ENCODE assay signal across 30 cellular contexts in the genomic region with DNA sequence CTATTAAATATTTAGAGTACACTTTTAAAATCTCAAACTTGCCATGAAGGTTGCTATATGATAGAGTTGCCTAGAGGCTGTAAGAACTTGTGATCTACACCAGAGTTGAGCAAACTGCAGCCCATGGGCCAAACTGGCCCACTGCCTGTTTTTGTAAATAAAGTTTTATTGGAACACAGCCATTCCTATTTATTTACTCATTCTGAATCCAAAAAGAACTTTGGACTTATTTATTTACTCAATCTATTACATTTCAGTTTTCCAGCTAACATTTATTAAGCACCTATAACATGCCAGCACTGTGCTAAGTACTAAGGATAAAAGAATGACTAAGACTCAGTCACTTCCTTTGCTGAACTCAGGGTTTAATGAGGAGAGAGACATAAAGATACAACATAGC.
DNase-seq lines count a peak whose midpoint lies in the region; ATAC-seq, FAIRE-seq and TF ChIP-seq lines count a peak whose summit lies in the region.
"Had no signal": no experiment of that assay in that cellular context is flagged by ENCODE, and none has a peak within 500 bp of the region (broad histone marks: within the 10 kb centered on the region; RNA-seq: fewer than 3 reads in every experiment).

No MANE protein-coding gene starts in this region.

- 0 out of 3 replicates have a peak, but pooled peaks cover 5% of the 10 kb centered on the region for H3K4me1 ChIP-seq in A549
- H3K4me1 ChIP-seq in effector memory CD4-positive, alpha-beta T cell (ENCODE audit: control insufficient read depth, insufficient read depth, low read length, poor library complexity, severe bottlenecking): no peaks in the 10 kb centered on the region
- no peaks in the 10 kb centered on the region for H3K4me1 ChIP-seq in vagina
- H3K4me1 ChIP-seq: HAP-1 had no signal

- TF ChIP-seq CTCF in A549 (IDR thresholded peaks at IDR 0.05): no peak
- TF ChIP-seq CTCF in VCaP (conservative IDR thresholded peaks at IDR 0.05): no peak
- TF ChIP-seq CTCF in vagina (IDR thresholded peaks at IDR 0.05): no peak

- DNase-seq in A549 (ENCODE audit: low read depth in 1 of 2, low spot score in 1 of 2): peak in 1 of 2 experiments; percentile 19
- peak; percentile 9 for DNase-seq in M059J (ENCODE audit: low read depth)
- peak; percentile 13 for DNase-seq in iris pigment epithelial cell (ENCODE audit: low read depth)
- DNase-seq in effector memory CD4-positive, alpha-beta T cell: no peak
- no peak for DNase-seq in vagina (ENCODE audit: extremely low spot score in 2 of 2)
- DNase-seq in effector memory CD8-positive, alpha-beta T cell: no peak
- no peak for DNase-seq in putamen (ENCODE audit: low spot score)
- DNase-seq: ACHN; Caco-2; CD4-positive, alpha-beta memory T cell; DMS 273 treated with DMSO at 0.1 percent for 48 hours; Karpas-422; MM.1S; NCI-H1048; NCI-H1417 treated with DMSO at 0.1 percent for 48 hours; NCI-H187 treated with DMSO at 0.1 percent for 48 hours; NCI-H2107; NCI-H446 treated with DMSO at 0.1 percent for 48 hours; NCI-H526 treated with DMSO at 0.1 percent for 48 hours; OCI-M1; RPMI8226; SHP77 treated with DMSO at 0.1 percent for 48 hours had no signal

- H3K4me3 Mint-ChIP-seq in effector memory CD8-positive, alpha-beta T cell: no peak overlapping the region
- H3K4me3 Mint-ChIP-seq: CD4-positive, alpha-beta memory T cell; GM23338; IgD-negative memory B cell had no signal

- H3K9me3 ChIP-seq in A549 (no peaks in the 10 kb centered on the region), vagina (no peaks in the 10 kb centered on the region)
- no peaks in the 10 kb centered on the region for H3K9me3 ChIP-seq in effector memory CD4-positive, alpha-beta T cell (ENCODE audit: control insufficient read depth, low read length)
- H3K9me3 ChIP-seq: Caco-2, HAP-1 had no signal

- H3K27ac ChIP-seq in A549: no peak overlapping the region
- peak overlapping the region; percentile 23 for H3K27ac ChIP-seq in VCaP
- no peak overlapping the region for H3K27ac ChIP-seq in effector memory CD4-positive, alpha-beta T cell (ENCODE audit: insufficient read depth, low read length, poor library complexity, severe bottlenecking)
- no peak overlapping the region for H3K27ac ChIP-seq in vagina
- H3K27ac ChIP-seq: BLaER1 treated with 17β-estradiol and CSF1 and Interleukin-3, amounts not matched to agents 10 nM and 100 nM; SK-N-MC had no signal

- H3K27me3 Mint-ChIP-seq in effector memory CD8-positive, alpha-beta T cell: no peaks in the 10 kb centered on the region
- H3K27me3 Mint-ChIP-seq: CD4-positive, alpha-beta memory T cell; IgD-negative memory B cell had no signal

- H3K4me1 Mint-ChIP-seq in effector memory CD8-positive, alpha-beta T cell (ENCODE audit: low read depth in 2 of 2): no peaks in the 10 kb centered on the region
- H3K4me1 Mint-ChIP-seq: CD4-positive, alpha-beta memory T cell; IgD-negative memory B cell had no signal

- CTCF ChIA-PET in A549 (lab: Yijun Ruan, JAX): no interaction called here

- TF ChIP-seq RAD21 in A549 (conservative IDR thresholded peaks at IDR 0.05 in 1 of 2, IDR thresholded peaks at IDR 0.05 in 1 of 2): no peak

- no peak for FAIRE-seq in A549 (lab: Jason Lieb, UNC)
- FAIRE-seq: G401.6, GM12892 had no signal

- intact Hi-C loops in vagina (cut with DNase I): no loop called here

- no peak for TF ChIP-seq EP300 in A549 (IDR thresholded peaks at IDR 0.05)

- TF ChIP-seq POLR2A in A549 (IDR thresholded peaks at IDR 0.05; ENCODE audit: low read length) (no peak), vagina (IDR thresholded peaks at IDR 0.05) (no peak)

- H3K27ac Mint-ChIP-seq in effector memory CD8-positive, alpha-beta T cell: no peak overlapping the region
- H3K27ac Mint-ChIP-seq: CD4-positive, alpha-beta memory T cell; GM23338; IgD-negative memory B cell had no signal

- no peaks in the 10 kb centered on the region for H3K27me3 ChIP-seq in effector memory CD4-positive, alpha-beta T cell (replicated peaks; ENCODE audit: control insufficient read depth, insufficient read depth, low read length, poor library complexity, severe bottlenecking)
- no peaks in the 10 kb centered on the region for H3K27me3 ChIP-seq in vagina
- H3K27me3 ChIP-seq: BLaER1 treated with 17β-estradiol and CSF1 and Interleukin-3, amounts not matched to agents 10 nM and 100 nM had no signal

- H3K36me3 Mint-ChIP-seq in effector memory CD8-positive, alpha-beta T cell (ENCODE audit: insufficient read depth): no peaks in the 10 kb centered on the region
- H3K36me3 Mint-ChIP-seq: CD4-positive, alpha-beta memory T cell; IgD-negative memory B cell had no signal

- H3K9me3 Mint-ChIP-seq in effector memory CD8-positive, alpha-beta T cell: peaks cover 12 to 18% of the 10 kb centered on the region in 2 donors

- H3K4me2 ChIP-seq in A549: no peak overlapping the region
- H3K4me2 ChIP-seq: GM23338 had no signal

- H3K4me3 ChIP-seq in A549 (no peak overlapping the region), vagina (no peak overlapping the region)
- no peak overlapping the region for H3K4me3 ChIP-seq in effector memory CD4-positive, alpha-beta T cell (ENCODE audit: insufficient read depth, low read depth, low read length, poor library complexity, severe bottlenecking)
- H3K4me3 ChIP-seq: BLaER1 treated with 17β-estradiol and CSF1 and Interleukin-3, amounts not matched to agents 10 nM and 100 nM; GM23338; HAP-1; SK-N-MC had no signal

- no peaks in the 10 kb centered on the region for H3K36me3 ChIP-seq in effector memory CD4-positive, alpha-beta T cell (ENCODE audit: control insufficient read depth, insufficient read depth, low read length)
- H3K36me3 ChIP-seq in vagina: no peaks in the 10 kb centered on the region
- H3K36me3 ChIP-seq: BLaER1 treated with 17β-estradiol and CSF1 and Interleukin-3, amounts not matched to agents 10 nM and 100 nM; HAP-1 had no signal

- peak in 1 of 2 experiments; percentile 60; a peak in 2 of 6 replicates for ATAC-seq in A549
- ATAC-seq in effector memory CD8-positive, alpha-beta T cell (replicated peaks): no peak
- ATAC-seq: GM23338 had no signal

- POLR2A ChIA-PET in A549 (lab: Yijun Ruan, JAX): no interaction called here

TF ChIP-seq in A549, 52 proteins besides CTCF, POLR2A, EP300 and RAD21:
- TF ChIP-seq FOSL2 (IDR thresholded peaks at IDR 0.05) (no peak), FOSL2 (CRISPR knock-in tag; IDR thresholded peaks at IDR 0.05) (peak; percentile 23; the same call in 1 of the 2 replicates), HOXA7 (CRISPR knock-in tag; IDR thresholded peaks at IDR 0.05) (no peak), CEBPB (IDR thresholded peaks at IDR 0.05) (no peak), RNF2 (IDR thresholded peaks at IDR 0.05; ENCODE audit: borderline replicate concordance, low read depth) (no peak)
- TF ChIP-seq, protein P1, sequence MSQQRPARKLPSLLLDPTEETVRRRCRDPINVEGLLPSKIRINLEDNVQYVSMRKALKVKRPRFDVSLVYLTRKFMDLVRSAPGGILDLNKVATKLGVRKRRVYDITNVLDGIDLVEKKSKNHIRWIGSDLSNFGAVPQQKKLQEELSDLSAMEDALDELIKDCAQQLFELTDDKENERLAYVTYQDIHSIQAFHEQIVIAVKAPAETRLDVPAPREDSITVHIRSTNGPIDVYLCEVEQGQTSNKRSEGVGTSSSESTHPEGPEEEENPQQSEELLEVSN (IDR thresholded peaks at IDR 0.05; ENCODE audit: borderline replicate concordance, low read depth): no peak

Comparison
In these comparisons a context has a peak if more than half of its experiments do, and no peak if none do; other contexts are left out.
1. DNase-seq: peak in M059J (single experiment) and iris pigment epithelial cell (single experiment); none in effector memory CD4-positive, alpha-beta T cell (0 of 3), vagina (0 of 2), effector memory CD8-positive, alpha-beta T cell (0 of 3) and putamen (single experiment).